ENCODE assay signal across 1 cellular context in the genomic region with DNA sequence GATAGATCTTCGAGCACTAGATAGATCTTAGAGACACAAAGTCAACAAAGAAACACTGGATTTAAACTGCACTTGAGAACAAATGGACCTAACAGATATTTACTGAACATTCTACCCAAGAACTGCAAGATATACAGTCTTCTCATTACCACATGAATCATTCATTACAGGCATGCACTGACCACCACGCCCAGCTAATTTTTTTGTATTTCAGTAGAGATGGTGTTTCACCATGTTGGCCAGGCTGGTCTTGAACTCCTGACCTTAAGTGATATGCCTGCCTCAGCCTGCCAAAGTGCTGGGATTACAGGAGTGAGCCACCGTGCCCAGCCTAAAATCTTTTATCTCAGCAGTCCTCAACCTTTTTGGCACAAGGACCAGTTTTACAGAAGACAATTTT.
TF ChIP-seq lines count a peak whose summit lies in the region.

No MANE protein-coding gene starts in this region.

TF ChIP-seq in K562, 482 proteins besides CTCF, POLR2A, EP300 and RAD21:
- TF ChIP-seq, protein P1, sequence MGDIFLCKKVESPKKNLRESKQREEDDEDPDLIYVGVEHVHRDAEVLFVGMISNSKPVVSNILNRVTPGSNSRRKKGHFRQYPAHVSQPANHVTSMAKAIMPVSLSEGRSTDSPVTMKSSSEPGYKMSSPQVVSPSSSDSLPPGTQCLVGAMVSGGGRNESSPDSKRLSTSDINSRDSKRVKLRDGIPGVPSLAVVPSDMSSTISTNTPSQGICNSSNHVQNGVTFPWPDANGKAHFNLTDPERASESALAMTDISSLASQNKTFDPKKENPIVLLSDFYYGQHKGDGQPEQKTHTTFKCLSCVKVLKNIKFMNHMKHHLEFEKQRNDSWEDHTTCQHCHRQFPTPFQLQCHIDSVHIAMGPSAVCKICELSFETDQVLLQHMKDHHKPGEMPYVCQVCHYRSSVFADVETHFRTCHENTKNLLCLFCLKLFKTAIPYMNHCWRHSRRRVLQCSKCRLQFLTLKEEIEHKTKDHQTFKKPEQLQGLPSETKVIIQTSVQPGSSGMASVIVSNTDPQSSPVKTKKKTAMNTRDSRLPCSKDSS (IDR thresholded peaks at IDR 0.05; ENCODE audit: low read depth, partially characterized antibody), result no peak
- TF ChIP-seq NFE2 (IDR thresholded peaks at IDR 0.05; ENCODE audit: low read depth) (no peak), SAP30 (IDR thresholded peaks at IDR 0.05; ENCODE audit: borderline replicate concordance, insufficient read depth, low read depth, low read length, poor library complexity, severe bottlenecking) (no peak), PHF20 (IDR thresholded peaks at IDR 0.05; ENCODE audit: partially characterized antibody) (no peak), PCBP1 (IDR thresholded peaks at IDR 0.05; ENCODE audit: low read depth, low read length, poor library complexity, severe bottlenecking) (no peak), RBM34 (IDR thresholded peaks at IDR 0.05; ENCODE audit: borderline replicate concordance, insufficient read depth, low read length) (no peak), IRF2 (CRISPR knock-in tag; IDR thresholded peaks at IDR 0.05) (no peak), ZNF3 (CRISPR knock-in tag; IDR thresholded peaks at IDR 0.05) (no peak), HNRNPK (IDR thresholded peaks at IDR 0.05; ENCODE audit: low read depth, low read length, poor library complexity, severe bottlenecking) (no peak)
